ENCODE assay signal across 1 cellular context in the genomic region with DNA sequence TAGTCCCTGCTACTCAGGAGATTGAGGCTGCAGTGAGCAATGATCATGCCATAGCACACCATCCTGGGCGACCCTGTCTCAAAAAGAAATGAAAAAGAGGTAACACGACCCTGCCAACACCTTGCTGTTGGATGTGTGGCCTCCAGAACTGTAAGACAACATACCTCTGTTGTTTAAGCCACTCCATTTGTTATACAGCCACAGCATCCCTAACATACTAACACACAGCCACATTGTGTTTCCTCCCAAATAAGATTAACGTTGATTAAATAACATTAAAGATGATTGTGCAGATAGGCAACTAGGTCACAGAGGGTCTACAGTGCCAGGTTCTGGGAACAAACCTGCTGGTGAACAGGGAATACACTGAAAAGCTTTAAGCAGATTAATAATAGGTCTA.
TF ChIP-seq lines count a peak whose summit lies in the region.

No MANE protein-coding gene starts in this region.

TF ChIP-seq in IMR-90, 13 proteins besides CTCF, POLR2A, EP300 and RAD21 (continued from another document):
- TF ChIP-seq, protein P1, sequence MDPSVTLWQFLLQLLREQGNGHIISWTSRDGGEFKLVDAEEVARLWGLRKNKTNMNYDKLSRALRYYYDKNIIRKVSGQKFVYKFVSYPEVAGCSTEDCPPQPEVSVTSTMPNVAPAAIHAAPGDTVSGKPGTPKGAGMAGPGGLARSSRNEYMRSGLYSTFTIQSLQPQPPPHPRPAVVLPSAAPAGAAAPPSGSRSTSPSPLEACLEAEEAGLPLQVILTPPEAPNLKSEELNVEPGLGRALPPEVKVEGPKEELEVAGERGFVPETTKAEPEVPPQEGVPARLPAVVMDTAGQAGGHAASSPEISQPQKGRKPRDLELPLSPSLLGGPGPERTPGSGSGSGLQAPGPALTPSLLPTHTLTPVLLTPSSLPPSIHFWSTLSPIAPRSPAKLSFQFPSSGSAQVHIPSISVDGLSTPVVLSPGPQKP (IDR thresholded peaks at IDR 0.05; ENCODE audit: borderline replicate concordance, low read depth, low read length), result no peak
- TF ChIP-seq RCOR1 (IDR thresholded peaks at IDR 0.05; ENCODE audit: insufficient replicate concordance, low read length) (no peak), NFE2L2 (IDR thresholded peaks at IDR 0.05; ENCODE audit: low read depth, low read length) (no peak), FOS (IDR thresholded peaks at IDR 0.05; ENCODE audit: low read depth, low read length) (no peak), MAZ (IDR thresholded peaks at IDR 0.05; ENCODE audit: borderline replicate concordance, low read depth, low read length) (no peak), MAFK (IDR thresholded peaks at IDR 0.05; ENCODE audit: low read depth, low read length) (no peak)
- TF ChIP-seq, protein P2, sequence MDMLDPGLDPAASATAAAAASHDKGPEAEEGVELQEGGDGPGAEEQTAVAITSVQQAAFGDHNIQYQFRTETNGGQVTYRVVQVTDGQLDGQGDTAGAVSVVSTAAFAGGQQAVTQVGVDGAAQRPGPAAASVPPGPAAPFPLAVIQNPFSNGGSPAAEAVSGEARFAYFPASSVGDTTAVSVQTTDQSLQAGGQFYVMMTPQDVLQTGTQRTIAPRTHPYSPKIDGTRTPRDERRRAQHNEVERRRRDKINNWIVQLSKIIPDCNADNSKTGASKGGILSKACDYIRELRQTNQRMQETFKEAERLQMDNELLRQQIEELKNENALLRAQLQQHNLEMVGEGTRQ (IDR thresholded peaks at IDR 0.05; ENCODE audit: low read depth, low read length), result no peak
